18 cellular contexts compared by ENCODE assay signal in genomic region chr2:67388680-67389079, GRCh38. TPM values are rescaled to one million over a fixed set of nuclear protein-coding genes. Genes with fewer than 3 reads are reported as not detected.
DNase-seq lines count a peak whose midpoint lies in the region; ATAC-seq and TF ChIP-seq lines count a peak whose summit lies in the region.
"Had no signal": no experiment of that assay in that cellular context is flagged by ENCODE, and none has a peak within 500 bp of the region (broad histone marks: within the 10 kb centered on the region; RNA-seq: fewer than 3 reads in every experiment).

No MANE protein-coding gene starts in this region.

- H3K27ac Mint-ChIP-seq in nephron: peak overlapping the region; percentile 49 to 83 (median 82)
- peak overlapping the region in 1 of 2 donors; percentile 33 for H3K27ac Mint-ChIP-seq in stimulated activated naive CD8-positive, alpha-beta T cell treated with anti-CD3 and anti-CD28 coated beads, Interleukin-15, amount 100 ng/mL, for 72 hours
- H3K27ac Mint-ChIP-seq: naive thymus-derived CD8-positive, alpha-beta T cell had no signal

- 90 to 95% methylated on average over 2 of the region's 2 CpGs for WGBS in esophagus squamous epithelium, 2 donors
- WGBS in aorta, 2 donors: 59 to 66% methylated on average over 2 of the region's 2 CpGs

- H3K36me3 Mint-ChIP-seq in nephron (ENCODE audit: low read depth): no peaks in the 10 kb centered on the region
- H3K36me3 Mint-ChIP-seq: naive thymus-derived CD8-positive, alpha-beta T cell had no signal

- intact Hi-C loops in left ventricle myocardium inferior (cut with micrococcal nuclease) (no loop called here), esophagus squamous epithelium (cut with DNase I) (no loop called here), aorta (cut with DNase I) (loop anchor here in 1 of 2 donors (5.0 kb wide), 1 partner anchor 126 kb away; no protein-coding TSS in a partner anchor)

- no peak overlapping the region for H3K4me3 ChIP-seq in left ventricle myocardium inferior
- H3K4me3 ChIP-seq in right atrium auricular region: no peak overlapping the region
- H3K4me3 ChIP-seq in esophagus squamous epithelium: no peak overlapping the region
- H3K4me3 ChIP-seq in aorta (ENCODE audit: low read length in 2 of 2): no peak overlapping the region
- H3K4me3 ChIP-seq in SJCRH30: no peak overlapping the region
- H3K4me3 ChIP-seq: BLaER1 treated with 17β-estradiol and CSF1 and Interleukin-3, amounts not matched to agents 10 nM and 100 nM; coronary artery; prostate gland; testis had no signal

- H3K27ac ChIP-seq in left ventricle myocardium inferior (replicated peaks) (peak overlapping the region; percentile 42), right atrium auricular region (peak overlapping the region in 1 of 2 donors; percentile 35), esophagus squamous epithelium (peak overlapping the region in 3 of 4 donors; percentile 22 to 64 (median 33)), aorta (ENCODE audit: low read depth in 1 of 2, low read length in 2 of 2) (peak overlapping the region; percentile 55 to 61), SJCRH30 (no peak overlapping the region; the same call in 1 of the 2 replicates)
- H3K27ac ChIP-seq: BLaER1 treated with 17β-estradiol and CSF1 and Interleukin-3, amounts not matched to agents 10 nM and 100 nM; prostate gland had no signal

- H3K4me1 ChIP-seq in left ventricle myocardium inferior: no peaks in the 10 kb centered on the region
- H3K4me1 ChIP-seq in right atrium auricular region: peaks cover 0 to 10% of the 10 kb centered on the region in 2 donors
- peaks cover 0 to 3% (median 0%) of the 10 kb centered on the region in 3 donors for H3K4me1 ChIP-seq in esophagus squamous epithelium
- peaks cover 4% of the 10 kb centered on the region in 2 donors for H3K4me1 ChIP-seq in aorta (ENCODE audit: control insufficient read depth in 1 of 2, insufficient read depth in 2 of 2, low read length in 2 of 2)
- peaks cover 7% of the 10 kb centered on the region for H3K4me1 ChIP-seq in SJCRH30
- H3K4me1 ChIP-seq: BLaER1 treated with 17β-estradiol and CSF1 and Interleukin-3, amounts not matched to agents 10 nM and 100 nM; prostate gland had no signal

- H3K9me3 Mint-ChIP-seq in nephron: peaks cover 2% of the 10 kb centered on the region
- no peaks in the 10 kb centered on the region for H3K9me3 Mint-ChIP-seq in stimulated activated naive CD8-positive, alpha-beta T cell treated with anti-CD3 and anti-CD28 coated beads, Interleukin-15, amount 100 ng/mL, for 72 hours
- H3K9me3 Mint-ChIP-seq: naive thymus-derived CD8-positive, alpha-beta T cell had no signal

- no peak for ATAC-seq in aorta (ENCODE audit: low FRiP score)
- ATAC-seq in stimulated activated naive CD8-positive, alpha-beta T cell treated with anti-CD3 and anti-CD28 coated beads, Interleukin-15, amount 100 ng/mL, for 72 hours: no peak
- ATAC-seq: naive thymus-derived CD8-positive, alpha-beta T cell had no signal

- TF ChIP-seq CTCF in left ventricle myocardium inferior (IDR thresholded peaks at IDR 0.05; ENCODE audit: borderline replicate concordance): no peak
- TF ChIP-seq CTCF in right atrium auricular region (IDR thresholded peaks at IDR 0.05): no peak
- TF ChIP-seq CTCF in esophagus squamous epithelium (IDR thresholded peaks at IDR 0.05): no peak
- TF ChIP-seq CTCF in nephron (IDR thresholded peaks at IDR 0.05; ENCODE audit: unreplicated experiment in 3 of 3): no peak

- H3K27me3 ChIP-seq in left ventricle myocardium inferior (ENCODE audit: low read depth): no peaks in the 10 kb centered on the region
- no peaks in the 10 kb centered on the region for H3K27me3 ChIP-seq in right atrium auricular region
- no peaks in the 10 kb centered on the region for H3K27me3 ChIP-seq in esophagus squamous epithelium
- H3K27me3 ChIP-seq in aorta (ENCODE audit: control insufficient read depth in 1 of 2, insufficient read depth in 2 of 2, low read length in 1 of 2): no peaks in the 10 kb centered on the region
- H3K27me3 ChIP-seq in SJCRH30: no peaks in the 10 kb centered on the region
- H3K27me3 ChIP-seq: BLaER1 treated with 17β-estradiol and CSF1 and Interleukin-3, amounts not matched to agents 10 nM and 100 nM; testis had no signal

- TF ChIP-seq POLR2A in esophagus squamous epithelium (IDR thresholded peaks at IDR 0.05): no peak

- no peaks in the 10 kb centered on the region for H3K36me3 ChIP-seq in left ventricle myocardium inferior
- H3K36me3 ChIP-seq in right atrium auricular region: no peaks in the 10 kb centered on the region
- H3K36me3 ChIP-seq in esophagus squamous epithelium: no peaks in the 10 kb centered on the region
- H3K36me3 ChIP-seq in aorta (ENCODE audit: control insufficient read depth in 1 of 2, insufficient read depth in 2 of 2, low read length in 1 of 2): no peaks in the 10 kb centered on the region
- no peaks in the 10 kb centered on the region for H3K36me3 ChIP-seq in SJCRH30
- H3K36me3 ChIP-seq: BLaER1 treated with 17β-estradiol and CSF1 and Interleukin-3, amounts not matched to agents 10 nM and 100 nM; prostate gland had no signal

- DNase-seq in left ventricle myocardium inferior (no peak), right atrium auricular region (ENCODE audit: low spot score) (no peak), esophagus squamous epithelium (lab: John Stamatoyannopoulos, UW) (no peak), aorta (no peak), SJCRH30 (no peak)
- no peak for DNase-seq in activated CD4-positive, alpha-beta T cell treated with anti-CD3 and anti-CD28 coated beads for 48 hours
- DNase-seq in stimulated activated naive CD8-positive, alpha-beta T cell treated with anti-CD3 and anti-CD28 coated beads, Interleukin-15, amount 100 ng/mL, for 72 hours: no peak
- DNase-seq: activated naive CD4-positive, alpha-beta T cell treated with Interleukin-2 at 50 U/mL for 16 hours; activated T-cell treated with anti-CD3 and anti-CD28 coated beads for 4 hours; naive thymus-derived CD8-positive, alpha-beta T cell; NCI-H146; NK-92 treated with Interleukin-12 subunit alpha and Interleukin-12 subunit beta, amount 100 ng/mL, for 24 hours; T-helper 1 cell; testis had no signal

- peaks cover 10% of the 10 kb centered on the region for H3K4me1 Mint-ChIP-seq in nephron
- H3K4me1 Mint-ChIP-seq in stimulated activated naive CD8-positive, alpha-beta T cell treated with anti-CD3 and anti-CD28 coated beads, Interleukin-15, amount 100 ng/mL, for 72 hours: no peaks in the 10 kb centered on the region

- no peak overlapping the region for H3K4me3 Mint-ChIP-seq in nephron
- no peak overlapping the region for H3K4me3 Mint-ChIP-seq in stimulated activated naive CD8-positive, alpha-beta T cell treated with anti-CD3 and anti-CD28 coated beads, Interleukin-15, amount 100 ng/mL, for 72 hours
- H3K4me3 Mint-ChIP-seq: naive thymus-derived CD8-positive, alpha-beta T cell had no signal

- H3K9me3 ChIP-seq in left ventricle myocardium inferior (replicated peaks): no peaks in the 10 kb centered on the region
- no peaks in the 10 kb centered on the region for H3K9me3 ChIP-seq in right atrium auricular region
- H3K9me3 ChIP-seq in esophagus squamous epithelium: no peaks in the 10 kb centered on the region
- H3K9me3 ChIP-seq in aorta (ENCODE audit: control insufficient read depth, low read length): no peaks in the 10 kb centered on the region
- no peaks in the 10 kb centered on the region for H3K9me3 ChIP-seq in SJCRH30 (replicated peaks)
- H3K9me3 ChIP-seq: BLaER1 treated with 17β-estradiol and CSF1 and Interleukin-3, amounts not matched to agents 10 nM and 100 nM; prostate gland; testis had no signal

- no peaks in the 10 kb centered on the region for H3K27me3 Mint-ChIP-seq in nephron (ENCODE audit: low read depth)
- no peaks in the 10 kb centered on the region for H3K27me3 Mint-ChIP-seq in stimulated activated naive CD8-positive, alpha-beta T cell treated with anti-CD3 and anti-CD28 coated beads, Interleukin-15, amount 100 ng/mL, for 72 hours
- H3K27me3 Mint-ChIP-seq: naive thymus-derived CD8-positive, alpha-beta T cell had no signal

RNA-seq across cellular contexts. Expression of gene ETAA1, which starts 8.5 kb away (rescaled TPM):
- 4.3 TPM for total RNA-seq in left ventricle myocardium inferior
- 1 to 10 TPM; 7.0 to 7.7 TPM for total RNA-seq in right atrium auricular region
- 10 to 100 TPM in 3 of 4 donors, 1 to 10 TPM in 1; 8.0 to 19.8 (median 10.1) TPM for total RNA-seq in esophagus squamous epithelium
- 10 to 100 TPM; 11.7 to 14.9 TPM for total RNA-seq in aorta
- 10 to 100 TPM in 1 of 2 donors, 1 to 10 TPM in 1; 8.3 to 14.6 TPM for polyA plus RNA-seq in aorta
- 29.5 and 35.3 TPM in 2 replicates for total RNA-seq in SJCRH30 (2014; rRNA removed; shearing (Covaris generic))
